In genomic region chr4:140052050-140052449, GRCh38 we compare ENCODE assay signal across 8 cellular contexts.
A peak's percentile ranks its signal among the peaks of the same experiment; 100 is the strongest.
DNase-seq lines count a peak whose midpoint lies in the region; ATAC-seq, FAIRE-seq and TF ChIP-seq lines count a peak whose summit lies in the region.

No MANE protein-coding gene starts in this region.

- no peak overlapping the region for H3K4me2 ChIP-seq in OCI-LY7 (ENCODE audit: low read length)

- H3K4me1 Mint-ChIP-seq in natural killer cell, result peaks cover 24 to 32% of the 10 kb centered on the region in 2 donors

- CTCF ChIA-PET in OCI-LY7 (lab: Charles Lee; ENCODE audit: unreplicated experiment), result no interaction called here

- H3K9me3 Mint-ChIP-seq in natural killer cell, result no peaks in the 10 kb centered on the region

- H4K20me1 ChIP-seq in OCI-LY7 (ENCODE audit: insufficient read depth, low read length), result no peaks in the 10 kb centered on the region

- no peak overlapping the region for H3K4me3 Mint-ChIP-seq in natural killer cell

- H3K27ac Mint-ChIP-seq in natural killer cell, result no peak overlapping the region

- BruUV-seq in OCI-LY7 (replicated peaks; lab: Mats Ljungman, UMichigan), result no TSS peak

- H3K27me3 Mint-ChIP-seq in natural killer cell (ENCODE audit: low read depth in 2 of 2), result peaks cover 40 to 68% of the 10 kb centered on the region in 2 donors

- H3K9me2 ChIP-seq in OCI-LY7 (ENCODE audit: insufficient read depth, low read length), result no peaks in the 10 kb centered on the region

- FAIRE-seq in frontal cortex (lab: Jason Lieb, UNC), result no peak

- H3K27me3 ChIP-seq in brain microvascular endothelial cell (replicated peaks) (no peaks in the 10 kb centered on the region), lower lobe of right lung (ENCODE audit: low read depth) (no peaks in the 10 kb centered on the region)

- H3K27ac ChIP-seq in OCI-LY7 (ENCODE audit: low read depth, low read length, poor library complexity, severe bottlenecking) (no peak overlapping the region), brain microvascular endothelial cell (no peak overlapping the region), lower lobe of right lung (no peak overlapping the region)

- POLR2A ChIA-PET in OCI-LY7 (lab: Charles Lee), result interaction anchor here (0.8 kb wide), 1 partner anchor 93 kb away, joined by 4 read pairs; no protein-coding TSS in a partner anchor

- no peaks in the 10 kb centered on the region for H3K79me2 ChIP-seq in OCI-LY7 (ENCODE audit: insufficient read depth, low read depth, low read length)

- in situ Hi-C loops in brain microvascular endothelial cell (cut with HindIII; ENCODE audit: low pct_ligation_motif_present, low sequenced_read_pairs), result no loop called here

- intact Hi-C loops in OCI-LY7 (cut with micrococcal nuclease; ENCODE audit: unreplicated experiment) (loop anchor here (5.0 kb wide), 1 partner anchor 100 kb away; the partner anchor contains the start of gene MAML3), lower lobe of right lung (cut with DNase I) (no loop called here), natural killer cell (cut with micrococcal nuclease) (loop anchor here (2.0 to 5.0 kb wide), 2 partner anchors 99 to 200 kb away; no protein-coding TSS in a partner anchor)

- TF ChIP-seq CTCF in OCI-LY7 (conservative IDR thresholded peaks at IDR 0.05; ENCODE audit: low read length) (peak; percentile 78), brain microvascular endothelial cell (IDR thresholded peaks at IDR 0.05; ENCODE audit: low read depth, low read length, missing control alignments) (peak; percentile 82), lower lobe of right lung (IDR thresholded peaks at IDR 0.05) (peak; percentile 57), natural killer cell (IDR thresholded peaks at IDR 0.05) (no peak)

- H2AFZ ChIP-seq in OCI-LY7 (ENCODE audit: low read length), result no peak overlapping the region

- H3K4me3 ChIP-seq in OCI-LY7 (ENCODE audit: low read depth, low read length, poor library complexity, severe bottlenecking) (no peak overlapping the region), brain microvascular endothelial cell (ENCODE audit: low read depth, low read length) (no peak overlapping the region), lower lobe of right lung (no peak overlapping the region)

- ATAC-seq in lower lobe of right lung, result peak; percentile 25 to 56
- ATAC-seq in HG03378 (IDR thresholded peaks at IDR 0.05; ENCODE audit: unreplicated experiment), result no peak
- ATAC-seq in natural killer cell, result no peak

- no peaks in the 10 kb centered on the region for H3K36me3 Mint-ChIP-seq in natural killer cell

- H3K36me3 ChIP-seq in OCI-LY7 (ENCODE audit: insufficient read depth, low read length) (no peaks in the 10 kb centered on the region), brain microvascular endothelial cell (replicated peaks) (no peaks in the 10 kb centered on the region), lower lobe of right lung (no peaks in the 10 kb centered on the region)

- H3K4me1 ChIP-seq in OCI-LY7 (ENCODE audit: insufficient read depth, low read length, poor library complexity, severe bottlenecking) (peaks cover 34% of the 10 kb centered on the region), lower lobe of right lung (peaks cover 30% of the 10 kb centered on the region)

- H3K9me3 ChIP-seq in OCI-LY7 (ENCODE audit: low read length) (no peaks in the 10 kb centered on the region), lower lobe of right lung (no peaks in the 10 kb centered on the region)

- DNase-seq in activated effector memory CD4-positive, alpha-beta T cell treated with anti-CD3 and anti-CD28 coated beads, Interleukin-2, amount 50 U/mL, for 16 hours, result peak; percentile 72
- no peak for DNase-seq in activated effector memory CD4-positive, alpha-beta T cell treated with Interleukin-2 at 50 U/mL for 16 hours
- peak; percentile 29 for DNase-seq in OCI-LY7 (ENCODE audit: low spot score)
- DNase-seq in brain microvascular endothelial cell, result peak; percentile 50
- DNase-seq in lower lobe of right lung, result peak; percentile 58
- DNase-seq in frontal cortex (ENCODE audit: low spot score in 2 of 2), result no peak
- no peak for DNase-seq in natural killer cell

Comparison
In these comparisons a context has a peak if more than half of its experiments do, and no peak if none do; other contexts are left out.
1. DNase-seq: peak in activated effector memory CD4-positive, alpha-beta T cell treated with anti-CD3 and anti-CD28 coated beads, Interleukin-2, amount 50 U/mL, for 16 hours (single experiment), OCI-LY7 (single experiment), brain microvascular endothelial cell (single experiment) and lower lobe of right lung (single experiment); none in activated effector memory CD4-positive, alpha-beta T cell treated with Interleukin-2 at 50 U/mL for 16 hours (single experiment), frontal cortex (0 of 2) and natural killer cell (single experiment).
2. ATAC-seq: peak in lower lobe of right lung (2 of 2); none in HG03378 (single experiment) and natural killer cell (0 of 3).